ENCODE assay signal across 15 cellular contexts in genomic region chr9:73753171-73753570, GRCh38.
"Had no signal": no experiment of that assay in that cellular context is flagged by ENCODE, and none has a peak within 500 bp of the region (broad histone marks: within the 10 kb centered on the region; RNA-seq: fewer than 3 reads in every experiment).

No MANE protein-coding gene starts in this region.

- ATAC-seq: activated T-helper 17 cell treated with anti-CD3 and anti-CD28 coated beads, Interleukin-2, amount 50 U/mL, for 72 hours; naive thymus-derived CD4-positive, alpha-beta T cell; right cardiac atrium; T-helper 17 cell had no signal

- FAIRE-seq: endometrium, TTC549 had no signal

- H3K36me3 ChIP-seq: brain microvascular endothelial cell, tibial nerve, vagina had no signal

- DNase-seq: activated CD4-positive, alpha-beta T cell treated with anti-CD3 and anti-CD28 coated beads, Interleukin-2, amount 10 ng/mL, durations not matched to agents 7 days and 5 days; activated CD4-positive, CD25-positive, alpha-beta regulatory T cell; activated CD8-positive, alpha-beta memory T cell treated with anti-CD3 and anti-CD28 coated beads for 24 hours; activated naive CD4-positive, alpha-beta T cell treated with anti-CD3 and anti-CD28 coated beads for 36 hours; brain microvascular endothelial cell; naive thymus-derived CD4-positive, alpha-beta T cell; posterior cingulate gyrus; right cardiac atrium; T-helper 17 cell had no signal

- H3K4me3 ChIP-seq: smooth muscle cell, tibial nerve, vagina had no signal

- H3K27me3 ChIP-seq: brain microvascular endothelial cell, tibial nerve, vagina had no signal

- H3K4me1 ChIP-seq: tibial nerve, vagina had no signal

- H3K9me3 ChIP-seq: tibial nerve, vagina had no signal

- H3K27ac ChIP-seq: brain microvascular endothelial cell, tibial nerve, vagina had no signal
